24 cellular contexts compared by ENCODE assay signal in the genomic region with DNA sequence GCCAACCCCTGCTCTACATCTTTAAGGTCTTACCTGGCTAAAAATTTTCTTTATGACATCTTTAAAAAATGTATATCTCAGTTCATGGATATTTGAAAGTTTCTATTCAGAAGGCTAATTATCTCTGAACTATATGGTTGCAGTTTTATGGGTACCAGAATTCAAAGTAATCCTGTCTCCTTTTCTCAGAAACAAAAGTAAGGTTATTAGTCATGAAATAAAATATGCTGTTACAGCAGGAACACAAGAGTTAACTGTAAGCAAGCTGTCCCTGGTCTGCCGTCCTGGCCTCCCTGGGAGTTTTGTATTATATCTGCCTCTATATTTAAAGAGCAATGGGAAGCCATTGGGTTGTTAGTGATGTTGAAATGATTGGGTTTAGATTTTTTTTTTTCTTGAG.
"Had no signal": no experiment of that assay in that cellular context is flagged by ENCODE, and none has a peak within 500 bp of the region (broad histone marks: within the 10 kb centered on the region; RNA-seq: fewer than 3 reads in every experiment).

No MANE protein-coding gene starts in this region.

- DNase-seq: activated B cell treated with CpG ODN at 0.5 μM for 24 hours; activated CD4-positive, alpha-beta T cell treated with anti-CD3 and anti-CD28 coated beads, Interleukin-2, amount 10 ng/mL, durations not matched to agents 7 days and 5 days; activated CD4-positive, alpha-beta T cell treated with anti-CD3 and anti-CD28 coated beads, Interleukin-2, amount 50 U/mL, for 4 hours; activated CD8-positive, alpha-beta T cell treated with anti-CD3 and anti-CD28 coated beads, Interleukin-2, amount 10 ng/mL, durations not matched to agents 7 days and 5 days; activated gamma-delta T cell; activated naive CD4-positive, alpha-beta T cell; activated naive CD4-positive, alpha-beta T cell treated with anti-CD3 and anti-CD28 coated beads, Interleukin-2, amount 10 ng/mL, durations not matched to agents 7 days and 5 days; activated naive CD8-positive, alpha-beta T cell treated with anti-CD3 and anti-CD28 coated beads, Interleukin-2, amount 10 ng/mL, durations not matched to agents 7 days and 5 days; activated T-cell treated with anti-CD3 and anti-CD28 coated beads, Interleukin-2, amount 50 U/mL, for 1 hour; central memory CD4-positive, alpha-beta T cell; cerebellar nuclear complex; colonic mucosa; effector memory CD4-positive, alpha-beta T cell; endodermal cell; foreskin fibroblast; head of caudate nucleus; T-helper 17 cell; T1000; WERI-Rb-1 had no signal

- H3K27ac Mint-ChIP-seq: activated B cell treated with CpG ODN at 0.5 μM for 24 hours; activated CD4-positive, alpha-beta T cell treated with anti-CD3 and anti-CD28 coated beads, Interleukin-2, amount 10 ng/mL, durations not matched to agents 7 days and 5 days; activated CD8-positive, alpha-beta T cell treated with anti-CD3 and anti-CD28 coated beads, Interleukin-2, amount 10 ng/mL, durations not matched to agents 7 days and 5 days; activated naive CD4-positive, alpha-beta T cell treated with anti-CD3 and anti-CD28 coated beads, Interleukin-2, amount 10 ng/mL, durations not matched to agents 7 days and 5 days; activated naive CD8-positive, alpha-beta T cell treated with anti-CD3 and anti-CD28 coated beads, Interleukin-2, amount 10 ng/mL, durations not matched to agents 7 days and 5 days; activated T-helper 1 cell treated with anti-CD3 and anti-CD28 coated beads, Interleukin-12 subunit alpha, Interleukin-12 subunit beta, Interleukin-2, Interleukin-4 antibody, amounts not matched to agents 30 ng/mL and 10 ng/mL and 1 ng/mL, durations not matched to agents 14 hours and 24 hours and 36 hours; brain; endodermal cell; T-helper 17 cell had no signal

- H3K4me3 Mint-ChIP-seq: activated B cell treated with CpG ODN at 0.5 μM for 24 hours; activated CD4-positive, alpha-beta T cell treated with anti-CD3 and anti-CD28 coated beads, Interleukin-2, amount 10 ng/mL, durations not matched to agents 7 days and 5 days; activated CD8-positive, alpha-beta T cell treated with anti-CD3 and anti-CD28 coated beads, Interleukin-2, amount 10 ng/mL, durations not matched to agents 7 days and 5 days; activated naive CD4-positive, alpha-beta T cell treated with anti-CD3 and anti-CD28 coated beads, Interleukin-2, amount 10 ng/mL, durations not matched to agents 7 days and 5 days; activated naive CD8-positive, alpha-beta T cell treated with anti-CD3 and anti-CD28 coated beads, Interleukin-2, amount 10 ng/mL, durations not matched to agents 7 days and 5 days; activated T-helper 1 cell treated with anti-CD3 and anti-CD28 coated beads, Interleukin-12 subunit alpha, Interleukin-12 subunit beta, Interleukin-2, Interleukin-4 antibody, amounts not matched to agents 30 ng/mL and 10 ng/mL and 1 ng/mL, durations not matched to agents 14 hours and 24 hours and 36 hours; brain; endodermal cell; T-helper 17 cell; T-helper 2 cell treated with Interferon-gamma antibody and Interleukin-4, amounts not matched to agents 5 μg/mL and 100 μg/mL, for 36 hours had no signal

- ATAC-seq: activated CD8-positive, alpha-beta T cell treated with anti-CD3 and anti-CD28 coated beads, Interleukin-2, amount 10 ng/mL, durations not matched to agents 7 days and 5 days; esophagus mucosa; T-helper 17 cell had no signal

- H3K4me1 Mint-ChIP-seq: activated B cell treated with CpG ODN at 0.5 μM for 24 hours had no signal

- H3K9me3 Mint-ChIP-seq: activated B cell treated with CpG ODN at 0.5 μM for 24 hours; activated CD4-positive, alpha-beta T cell treated with anti-CD3 and anti-CD28 coated beads, Interleukin-2, amount 10 ng/mL, durations not matched to agents 7 days and 5 days; activated naive CD4-positive, alpha-beta T cell treated with anti-CD3 and anti-CD28 coated beads, Interleukin-2, amount 10 ng/mL, durations not matched to agents 7 days and 5 days; activated naive CD4-positive, alpha-beta T cell treated with anti-CD3 and anti-CD28 coated beads, Interleukin-2, amount 50 U/mL, for 72 hours; activated naive CD8-positive, alpha-beta T cell treated with anti-CD3 and anti-CD28 coated beads, Interleukin-2, amount 10 ng/mL, durations not matched to agents 7 days and 5 days; activated T-helper 1 cell treated with anti-CD3 and anti-CD28 coated beads, Interleukin-12 subunit alpha, Interleukin-12 subunit beta, Interleukin-2, Interleukin-4 antibody, amounts not matched to agents 30 ng/mL and 10 ng/mL and 1 ng/mL, durations not matched to agents 14 hours and 24 hours and 36 hours; brain; endodermal cell; T-helper 2 cell treated with Interferon-gamma antibody and Interleukin-4, amounts not matched to agents 5 μg/mL and 100 μg/mL, for 36 hours had no signal

- H3K27me3 Mint-ChIP-seq: activated B cell treated with CpG ODN at 0.5 μM for 24 hours; activated CD4-positive, alpha-beta T cell treated with anti-CD3 and anti-CD28 coated beads, Interleukin-2, amount 10 ng/mL, durations not matched to agents 7 days and 5 days; activated naive CD4-positive, alpha-beta T cell treated with anti-CD3 and anti-CD28 coated beads, Interleukin-2, amount 10 ng/mL, durations not matched to agents 7 days and 5 days; activated naive CD8-positive, alpha-beta T cell treated with anti-CD3 and anti-CD28 coated beads, Interleukin-2, amount 10 ng/mL, durations not matched to agents 7 days and 5 days; brain; T-helper 17 cell had no signal
